Comparison of ENCODE assay signal across 19 cellular contexts in genomic region chr5:115522832-115523365, GRCh38. TPM values are rescaled to one million over a fixed set of nuclear protein-coding genes. Genes with fewer than 3 reads are reported as not detected.
DNase-seq lines count a peak whose midpoint lies in the region; ATAC-seq, FAIRE-seq and TF ChIP-seq lines count a peak whose summit lies in the region.
"Had no signal": no experiment of that assay in that cellular context is flagged by ENCODE, and none has a peak within 500 bp of the region (broad histone marks: within the 10 kb centered on the region; RNA-seq: fewer than 3 reads in every experiment).

No MANE protein-coding gene starts in this region.

- H3K4me1 Mint-ChIP-seq in CD4-positive, alpha-beta T cell (ENCODE audit: low read depth), result peaks cover 50% of the 10 kb centered on the region
- H3K4me1 Mint-ChIP-seq in activated CD8-positive, alpha-beta T cell treated with anti-CD3 and anti-CD28 coated beads, Interleukin-2, amount 10 ng/mL, durations not matched to agents 7 days and 5 days (ENCODE audit: low read depth), result peaks cover 14% of the 10 kb centered on the region
- H3K4me1 Mint-ChIP-seq: mesothelial cell of epicardium had no signal

- H3K36me3 Mint-ChIP-seq in CD4-positive, alpha-beta T cell (ENCODE audit: low read depth), result peaks cover 68% of the 10 kb centered on the region
- H3K36me3 Mint-ChIP-seq in activated CD8-positive, alpha-beta T cell treated with anti-CD3 and anti-CD28 coated beads, Interleukin-2, amount 10 ng/mL, durations not matched to agents 7 days and 5 days (ENCODE audit: low read depth), result peaks cover 45% of the 10 kb centered on the region

- FAIRE-seq in GM12891 (lab: Jason Lieb, UNC), result peak; percentile 52
- FAIRE-seq: TTC549 had no signal

- H3K9me3 Mint-ChIP-seq in CD4-positive, alpha-beta T cell, result no peaks in the 10 kb centered on the region
- H3K9me3 Mint-ChIP-seq in activated CD8-positive, alpha-beta T cell treated with anti-CD3 and anti-CD28 coated beads, Interleukin-2, amount 10 ng/mL, durations not matched to agents 7 days and 5 days (ENCODE audit: insufficient read depth), result no peaks in the 10 kb centered on the region
- H3K9me3 Mint-ChIP-seq: effector memory CD8-positive, alpha-beta T cell; mesothelial cell of epicardium had no signal

- no peak for DNase-seq in CD4-positive, alpha-beta T cell
- DNase-seq in GM12891 (ENCODE audit: insufficient read length, low spot score) (no peak), left colon (peak in 1 of 2 donors; percentile 16), hepatic stellate cell (ENCODE audit: low spot score) (no peak), OCI-M1 (lab: John Stamatoyannopoulos, UW) (no peak)
- no peak for DNase-seq in activated CD8-positive, alpha-beta T cell treated with anti-CD3 and anti-CD28 coated beads, Interleukin-2, amount 10 ng/mL, durations not matched to agents 7 days and 5 days
- DNase-seq: activated gamma-delta T cell; effector memory CD8-positive, alpha-beta T cell; hypothalamus; kidney glomerular epithelial cell; NCI-H2029; NCI-H526 treated with DMSO at 0.1 percent for 48 hours; PC-9; sigmoid colon had no signal

- no peak for TF ChIP-seq POLR2A in GM12891 (IDR thresholded peaks at IDR 0.05; ENCODE audit: low read depth, low read length)

- intact Hi-C loops in CD4-positive, alpha-beta T cell (cut with DNase I, micrococcal nuclease), result no loop called here
- intact Hi-C loops in left colon (cut with DNase I, micrococcal nuclease), result no loop called here

- no peak overlapping the region for H3K27ac ChIP-seq in CD4-positive, alpha-beta T cell (ENCODE audit: low read depth, low read length)
- H3K27ac ChIP-seq: PC-9, sigmoid colon, thoracic aorta had no signal

- ATAC-seq in CD4-positive, alpha-beta T cell (ENCODE audit: poor library complexity), result no peak
- ATAC-seq in activated CD8-positive, alpha-beta T cell treated with anti-CD3 and anti-CD28 coated beads, Interleukin-2, amount 10 ng/mL, durations not matched to agents 7 days and 5 days, result no peak
- ATAC-seq in left colon (peak; percentile 90), HG02973 (IDR thresholded peaks at IDR 0.05; ENCODE audit: unreplicated experiment) (no peak)
- ATAC-seq: effector memory CD8-positive, alpha-beta T cell had no signal

- H3K9me3 ChIP-seq in CD4-positive, alpha-beta T cell (ENCODE audit: control insufficient read depth, low read length), result no peaks in the 10 kb centered on the region
- H3K9me3 ChIP-seq: sigmoid colon, thoracic aorta had no signal

- CTCF ChIA-PET in CD4-positive, alpha-beta T cell (lab: Charles Lee), result interaction anchor here (0.8 kb wide), 1 partner anchor 52 kb away, joined by 3 read pairs; no protein-coding TSS in a partner anchor
- CTCF ChIA-PET in activated CD8-positive, alpha-beta T cell treated with anti-CD3 and anti-CD28 coated beads, Interleukin-2, amount 10 ng/mL, durations not matched to agents 7 days and 5 days (lab: Charles Lee), result interaction anchor here (1.0 to 1.5 kb wide), 3 partner anchors 8 to 214 kb away, joined by 3 to 5 read pairs (median 4); no protein-coding TSS in a partner anchor

- POLR2A ChIA-PET in CD4-positive, alpha-beta T cell (lab: Charles Lee), result interaction anchor here (1.6 to 2.0 kb wide), 2 partner anchors 21 to 22 kb away, joined by 3 to 7 read pairs; partner anchors contain the start of gene FEM1C
- POLR2A ChIA-PET in activated CD8-positive, alpha-beta T cell treated with anti-CD3 and anti-CD28 coated beads, Interleukin-2, amount 10 ng/mL, durations not matched to agents 7 days and 5 days (lab: Charles Lee), result interaction anchor here (1.4 kb wide), 1 partner anchor 21 kb away, joined by 4 read pairs; no protein-coding TSS in a partner anchor

- no peak for TF ChIP-seq CTCF in CD4-positive, alpha-beta T cell (IDR thresholded peaks at IDR 0.05)

- H3K27me3 ChIP-seq in CD4-positive, alpha-beta T cell (ENCODE audit: control insufficient read depth, insufficient read depth, low read length), result no peaks in the 10 kb centered on the region
- H3K27me3 ChIP-seq: sigmoid colon had no signal

- peak overlapping the region; percentile 6 for H3K27ac Mint-ChIP-seq in CD4-positive, alpha-beta T cell
- H3K27ac Mint-ChIP-seq in activated CD8-positive, alpha-beta T cell treated with anti-CD3 and anti-CD28 coated beads, Interleukin-2, amount 10 ng/mL, durations not matched to agents 7 days and 5 days, result peak overlapping the region; percentile 53
- H3K27ac Mint-ChIP-seq: B cell, mesothelial cell of epicardium had no signal

- H3K4me3 Mint-ChIP-seq in CD4-positive, alpha-beta T cell, result no peak overlapping the region
- H3K4me3 Mint-ChIP-seq in activated CD8-positive, alpha-beta T cell treated with anti-CD3 and anti-CD28 coated beads, Interleukin-2, amount 10 ng/mL, durations not matched to agents 7 days and 5 days, result no peak overlapping the region
- H3K4me3 Mint-ChIP-seq: B cell; effector memory CD8-positive, alpha-beta T cell; mesothelial cell of epicardium had no signal

- H3K27me3 Mint-ChIP-seq in CD4-positive, alpha-beta T cell, result no peaks in the 10 kb centered on the region
- no peaks in the 10 kb centered on the region for H3K27me3 Mint-ChIP-seq in activated CD8-positive, alpha-beta T cell treated with anti-CD3 and anti-CD28 coated beads, Interleukin-2, amount 10 ng/mL, durations not matched to agents 7 days and 5 days (ENCODE audit: low read depth)
- H3K27me3 Mint-ChIP-seq: B cell; effector memory CD8-positive, alpha-beta T cell had no signal

TF ChIP-seq in GM12891, 5 proteins besides CTCF, POLR2A, EP300 and RAD21:
- TF ChIP-seq PAX5 (IDR thresholded peaks at IDR 0.05; ENCODE audit: insufficient read depth, low read length, severe bottlenecking) (no peak), POU2F2 (IDR thresholded peaks at IDR 0.05; ENCODE audit: low read depth, low read length) (no peak), SPI1 (IDR thresholded peaks at IDR 0.05; ENCODE audit: low read depth, low read length) (no peak), TAF1 (IDR thresholded peaks at IDR 0.05; ENCODE audit: low read depth, low read length) (no peak), POLR2AphosphoS5 (IDR thresholded peaks at IDR 0.05; ENCODE audit: low read depth, low read length) (no peak)

RNA-seq across cellular contexts. Expression of gene FEM1C, which starts 21.7 kb away (rescaled TPM):
- 10 to 100 TPM; 43.3 to 44.2 TPM for total RNA-seq in CD4-positive, alpha-beta T cell
- polyA plus RNA-seq in GM12891 (2012; ENCODE audit: low read depth, missing spikeins), result 6.6 TPM
- 10 to 100 TPM; 13.6 to 15.0 TPM for total RNA-seq in activated CD8-positive, alpha-beta T cell treated with anti-CD3 and anti-CD28 coated beads, Interleukin-2, amount 10 ng/mL, durations not matched to agents 7 days and 5 days
- 10 to 100 TPM; 36.4 to 42.5 TPM for total RNA-seq in left colon
